In genomic region chr15:100572362-100572983, GRCh38 we compare ENCODE assay signal across 8 cellular contexts. TPM values are rescaled to one million over a fixed set of nuclear protein-coding genes. Genes with fewer than 3 reads are reported as not detected.
DNase-seq lines count a peak whose midpoint lies in the region; ATAC-seq, FAIRE-seq and TF ChIP-seq lines count a peak whose summit lies in the region.

No MANE protein-coding gene starts in this region.

- peaks cover 3% of the 10 kb centered on the region for H3K4me1 Mint-ChIP-seq in activated B cell treated with CpG ODN at 0.5 μM for 24 hours

- H4K20me1 ChIP-seq in GM23248 (ENCODE audit: insufficient read depth): no peaks in the 10 kb centered on the region

- no peaks in the 10 kb centered on the region for H3F3A ChIP-seq in GM23248 (ENCODE audit: insufficient read depth)

- no peaks in the 10 kb centered on the region for H3K27me3 ChIP-seq in GM23248 (replicated peaks; ENCODE audit: insufficient read depth)

- no peak overlapping the region for H2AFZ ChIP-seq in GM23248

- no peaks in the 10 kb centered on the region for H3K79me2 ChIP-seq in GM23248 (ENCODE audit: insufficient read depth)

- no peak overlapping the region for H3K27ac ChIP-seq in GM23248

- POLR2A ChIA-PET in activated B cell treated with CpG ODN at 0.5 μM for 24 hours (lab: Charles Lee): interaction anchor here (1.0 kb wide), 1 partner anchor 30 kb away, joined by 3 read pairs; the partner anchor contains the start of genes ASB7 and LINS1

- WGBS in GM23248 (ENCODE audit: low coverage in 1 of 2, low lambda C conversion rate in 2 of 2, missing lambda C conversion rate in 2 of 2), 2 experiments: 50 to 54% methylated on average over 4 of the region's 4 CpGs

- no peak overlapping the region for H3K4me3 Mint-ChIP-seq in activated B cell treated with CpG ODN at 0.5 μM for 24 hours

- peaks cover 44% of the 10 kb centered on the region for H3K36me3 Mint-ChIP-seq in activated B cell treated with CpG ODN at 0.5 μM for 24 hours (ENCODE audit: low read depth)

- CTCF ChIA-PET in activated B cell treated with CpG ODN at 0.5 μM for 24 hours (lab: Charles Lee): interaction anchor here (0.6 to 5.7 kb wide), 10 partner anchors 16 to 1299 kb away, joined by 3 to 80 read pairs (median 4); partner anchors contain the start of genes ADAMTS17, ASB7 and LINS1

- H3K9me3 ChIP-seq in GM23248 (ENCODE audit: low read depth): no peaks in the 10 kb centered on the region

- H3K9me3 Mint-ChIP-seq in activated B cell treated with CpG ODN at 0.5 μM for 24 hours: no peaks in the 10 kb centered on the region

- no peak overlapping the region for H3K27ac Mint-ChIP-seq in activated B cell treated with CpG ODN at 0.5 μM for 24 hours

- in situ Hi-C loops in GM23248 (cut with MboI): no loop called here

- intact Hi-C loops in activated B cell treated with CpG ODN at 0.5 μM for 24 hours (cut with micrococcal nuclease): loop anchor here (1.0 to 2.0 kb wide), 3 partner anchors 222 to 644 kb away; no protein-coding TSS in a partner anchor

- H3K36me3 ChIP-seq in GM23248 (ENCODE audit: low read depth): peaks cover 5% of the 10 kb centered on the region; the same call in 1 of the 2 replicates

- H3K4me1 ChIP-seq in GM23248 (ENCODE audit: insufficient read depth): no peaks in the 10 kb centered on the region

- DNase-seq in GM23248 (peak; percentile 34), activated B cell treated with CpG ODN at 0.5 μM for 24 hours (no peak), inferior parietal cortex (ENCODE audit: extremely low spot score) (peak; percentile 55), urothelium cell line (ENCODE audit: low spot score) (no peak)

- H3K27me3 Mint-ChIP-seq in activated B cell treated with CpG ODN at 0.5 μM for 24 hours: no peaks in the 10 kb centered on the region

- no peak for TF ChIP-seq CTCF in activated B cell treated with CpG ODN at 0.5 μM for 24 hours (IDR thresholded peaks at IDR 0.05)

- no peaks in the 10 kb centered on the region for H3K9me2 ChIP-seq in GM23248 (ENCODE audit: insufficient read depth)

- peak; percentile 31 for ATAC-seq in activated B cell treated with CpG ODN at 0.5 μM for 24 hours (ENCODE audit: low read depth)
- ATAC-seq in GM19467 (IDR thresholded peaks at IDR 0.05; ENCODE audit: unreplicated experiment): no peak
- ATAC-seq in HG02759 (IDR thresholded peaks at IDR 0.05; ENCODE audit: unreplicated experiment): no peak
- no peak for ATAC-seq in HG03095 (IDR thresholded peaks at IDR 0.05; ENCODE audit: unreplicated experiment)

- FAIRE-seq in A204.1 (lab: Jason Lieb, UNC) (peak; percentile 97), urothelium cell line (lab: Jason Lieb, UNC) (no peak)

- no peak overlapping the region for H3K9ac ChIP-seq in GM23248

- no peak overlapping the region for H3K4me2 ChIP-seq in GM23248 (ENCODE audit: unreplicated experiment)

- H3K4me3 ChIP-seq in GM23248: no peak overlapping the region

RNA-seq across cellular contexts. Expression of gene LINS1, which starts 29.5 kb away (rescaled TPM):
- 13.6 and 20.4 TPM in 2 replicates for total RNA-seq in GM23248 (2014; rRNA removed; shearing (Covaris generic))
- 6.8 and 9.6 TPM in 2 replicates for polyA plus RNA-seq in GM23248 (2016; fragmentation: Nextera tagmentation; extraction: Ambion mirVana)
- total RNA-seq in activated B cell treated with CpG ODN at 0.5 μM for 24 hours: 31.9 and 33.3 TPM in 2 replicates

RNA-seq across cellular contexts. Expression of gene ASB7, which starts 29.9 kb away (rescaled TPM):
- total RNA-seq in GM23248 (2014; rRNA removed; shearing (Covaris generic)): 9.4 and 13.2 TPM in 2 replicates
- 7.8 and 8.1 TPM in 2 replicates for polyA plus RNA-seq in GM23248 (2016; fragmentation: Nextera tagmentation; extraction: Ambion mirVana)
- 18.3 and 21.3 TPM in 2 replicates for total RNA-seq in activated B cell treated with CpG ODN at 0.5 μM for 24 hours

RNA-seq across cellular contexts. Expression of gene CERS3, which starts 43.7 kb away (rescaled TPM):
- total RNA-seq in GM23248 (2014; rRNA removed; shearing (Covaris generic)): not detected in 2 replicates
- not detected in 2 replicates for polyA plus RNA-seq in GM23248 (2016; fragmentation: Nextera tagmentation; extraction: Ambion mirVana)
- total RNA-seq in activated B cell treated with CpG ODN at 0.5 μM for 24 hours: 0.13 and 0.49 TPM in 2 replicates

Comparison
In these comparisons a context has a peak if more than half of its experiments do, and no peak if none do; other contexts are left out.
1. DNase-seq: peak in GM23248 (single experiment) and inferior parietal cortex (single experiment); none in activated B cell treated with CpG ODN at 0.5 μM for 24 hours (single experiment) and urothelium cell line (single experiment).